8 cellular contexts compared by ENCODE assay signal in genomic region chr6:147507162-147508072, GRCh38. TPM values are rescaled to one million over a fixed set of nuclear protein-coding genes. Genes with fewer than 3 reads are reported as not detected.
A peak's percentile ranks its signal among the peaks of the same experiment; 100 is the strongest.
DNase-seq lines count a peak whose midpoint lies in the region; ATAC-seq, FAIRE-seq and TF ChIP-seq lines count a peak whose summit lies in the region.

No MANE protein-coding gene starts in this region.

- no peaks in the 10 kb centered on the region for H3K36me3 ChIP-seq in HepG2 (replicated peaks in 1 of 2; ENCODE audit: control insufficient read depth in 1 of 2, insufficient read depth in 2 of 2, low read length in 2 of 2)
- H3K36me3 ChIP-seq in tibial artery = no peaks in the 10 kb centered on the region

- no peaks in the 10 kb centered on the region for H3K79me2 ChIP-seq in HepG2 (ENCODE audit: insufficient read depth, low read length)

- ATAC-seq in HepG2 = peak; percentile 54

- no peak overlapping the region for H3K9ac ChIP-seq in HepG2 (ENCODE audit: insufficient read depth, low read depth, low read length)

- TF ChIP-seq POLR2A in HepG2 (IDR thresholded peaks at IDR 0.05; ENCODE audit: insufficient read depth in 1 of 2, low read depth in 2 of 2, low read length in 2 of 2) = no peak

- POLR2A ChIA-PET in HepG2 (lab: Yijun Ruan, JAX) = interaction anchor here (0.5 to 0.7 kb wide), 2 partner anchors 73 to 961 kb away, joined by 3 read pairs; no protein-coding TSS in a partner anchor

- WGBS in HepG2 (ENCODE audit: low lambda C conversion rate) = 5% methylated on average over 21 of the region's 57 CpGs

- intact Hi-C loops in HepG2 (cut with micrococcal nuclease; ENCODE audit: unreplicated experiment) = loop anchor here (5.0 kb wide), 1 partner anchor 955 kb away; no protein-coding TSS in a partner anchor
- intact Hi-C loops in tibial artery (cut with DNase I; ENCODE audit: low total_unique reads) = loop anchor here (5.0 kb wide), 1 partner anchor 660 kb away; no protein-coding TSS in a partner anchor

- H3K9me3 ChIP-seq in HepG2 (ENCODE audit: low read length) (no peaks in the 10 kb centered on the region), tibial artery (no peaks in the 10 kb centered on the region)

- peak; percentile 60 for DNase-seq in activated CD8-positive, alpha-beta memory T cell treated with anti-CD3 and anti-CD28 coated beads for 24 hours
- DNase-seq in activated CD8-positive, alpha-beta memory T cell treated with anti-CD3 and anti-CD28 coated beads, Interleukin-2, amount 50 U/mL, for 4 hours = no peak
- peak; percentile 19 to 75 for DNase-seq in NCI-H526 (lab: John Stamatoyannopoulos, UW)
- DNase-seq in cardiac fibroblast (ENCODE audit: low read depth in 2 of 2) = peak; percentile 3 to 7
- no peak for DNase-seq in HepG2 (ENCODE audit: low spot score)
- DNase-seq in tibial artery = peak in 1 of 2 donors; percentile 20
- no peak for DNase-seq in SIG-M5 (lab: John Stamatoyannopoulos, UW)
- no peak for DNase-seq in activated effector memory CD4-positive, alpha-beta T cell treated with anti-CD3 and anti-CD28 coated beads, Interleukin-2, amount 50 U/mL, for 16 hours

- peak overlapping the region; percentile 68 for H3K4me2 ChIP-seq in HepG2 (ENCODE audit: low read depth, low read length)

- H3K4me1 ChIP-seq in HepG2 (ENCODE audit: insufficient read depth, low read length) (peaks cover 37% of the 10 kb centered on the region), tibial artery (peaks cover 0 to 38% (median 17%) of the 10 kb centered on the region in 4 donors)

- TF ChIP-seq RAD21 in HepG2 (CRISPR knock-in tag; IDR thresholded peaks at IDR 0.05) = no peak

- no peak for FAIRE-seq in HepG2 (lab: Jason Lieb, UNC)

- no peaks in the 10 kb centered on the region; the same call in 1 of the 2 replicates for H4K20me1 ChIP-seq in HepG2 (ENCODE audit: insufficient read depth, low read length)

- no peak for TF ChIP-seq EP300 in HepG2 (IDR thresholded peaks at IDR 0.05; ENCODE audit: low read depth in 2 of 2, low read length in 2 of 2)
- no peak for TF ChIP-seq EP300 in HepG2 (CRISPR knock-in tag; IDR thresholded peaks at IDR 0.05; ENCODE audit: borderline replicate concordance)

- no peak overlapping the region for H2AFZ ChIP-seq in HepG2 (ENCODE audit: low read length)

- BruUV-seq in HepG2 (replicated peaks; lab: Mats Ljungman, UMichigan) = no TSS peak

- TF ChIP-seq CTCF in cardiac fibroblast (IDR thresholded peaks at IDR 0.05; ENCODE audit: low read depth, low read length) (no peak), HepG2 (CRISPR knock-in tag; IDR thresholded peaks at IDR 0.05) (no peak), tibial artery (IDR thresholded peaks at IDR 0.05) (no peak)

- H3K4me3 ChIP-seq in cardiac fibroblast (replicated peaks in 1 of 2; ENCODE audit: low read depth in 2 of 2, low read length in 2 of 2) (peak overlapping the region; percentile 59 to 68), HepG2 (replicated peaks in 1 of 3; ENCODE audit: insufficient read depth in 1 of 3, low read depth in 2 of 3, low read length in 3 of 3) (peak overlapping the region; percentile 41 to 69 (median 46); a peak in 5 of 6 replicates), tibial artery (peak overlapping the region; percentile 61 to 82)

- CTCF ChIA-PET in HepG2 (lab: Yijun Ruan, JAX; ENCODE audit: low intra/inter-chr PET ratio, low total read pairs) = interaction anchor here (1.3 to 2.1 kb wide), 2 partner anchors 463 to 659 kb away, joined by 7 to 24 read pairs; no protein-coding TSS in a partner anchor

- H3K27ac ChIP-seq in HepG2 (ENCODE audit: extremely low read length, insufficient read depth, low read length) (no peak overlapping the region), tibial artery (peak overlapping the region; percentile 69 to 71)

- H3K27me3 ChIP-seq in HepG2 (ENCODE audit: control insufficient read depth in 1 of 2, insufficient read depth in 2 of 2, low read length in 2 of 2) (peaks cover 10 to 46% of the 10 kb centered on the region in 2 experiments), tibial artery (no peaks in the 10 kb centered on the region)

- in situ Hi-C loops in HepG2 (cut with HindIII; ENCODE audit: extremely low pct_ligation_motif_present, low pct_unique_long_range_greater_than_20kb) = loop anchor here (5.0 to 10.0 kb wide), 3 partner anchors 467 to 955 kb away; no protein-coding TSS in a partner anchor

TF ChIP-seq in HepG2, 621 proteins besides CTCF, POLR2A, EP300 and RAD21 (continues in another document):
- TF ChIP-seq SOX6 (IDR thresholded peaks at IDR 0.05) (no peak), SOX6 (CRISPR knock-in tag; IDR thresholded peaks at IDR 0.05) (no peak), ZNF362 (CRISPR knock-in tag; IDR thresholded peaks at IDR 0.05; ENCODE audit: borderline replicate concordance) (no peak), ZNF224 (CRISPR knock-in tag; IDR thresholded peaks at IDR 0.05) (no peak), EEA1 (CRISPR knock-in tag; IDR thresholded peaks at IDR 0.05; ENCODE audit: borderline replicate concordance) (0 out of 2 replicates have a peak, but pooled peaks have one; percentile 55), ZNF672 (CRISPR knock-in tag; IDR thresholded peaks at IDR 0.05) (no peak), ZSCAN5A (CRISPR knock-in tag; IDR thresholded peaks at IDR 0.05; ENCODE audit: borderline replicate concordance) (no peak), ZNF790 (CRISPR knock-in tag; IDR thresholded peaks at IDR 0.05; ENCODE audit: borderline replicate concordance) (no peak), ZNF800 (CRISPR knock-in tag; IDR thresholded peaks at IDR 0.05) (0 out of 2 replicates have a peak, but pooled peaks have one; percentile 62), ETV5 (CRISPR knock-in tag; IDR thresholded peaks at IDR 0.05; ENCODE audit: borderline replicate concordance) (no peak), ZNF326 (CRISPR knock-in tag; IDR thresholded peaks at IDR 0.05; ENCODE audit: borderline replicate concordance) (no peak), ZNF468 (CRISPR knock-in tag; IDR thresholded peaks at IDR 0.05) (no peak), SIN3B (IDR thresholded peaks at IDR 0.05; ENCODE audit: low read length) (no peak)

RNA-seq across cellular contexts. Expression of gene SAMD5, which starts 1.1 kb away (rescaled TPM):
- 0.02 and 0.04 TPM in 2 replicates for total RNA-seq in HepG2 (2016; rRNA removed; fragmentation: Illumina TruSeq; extraction: Trizol)
- total RNA-seq in HepG2 (2016; cell fraction: cytosol; rRNA removed; fragmentation: Illumina TruSeq; extraction: Trizol; ENCODE audit: low read depth) = not detected in 2 replicates
- 0.04 TPM in 1 of 2 replicates, not detected in the other for total RNA-seq in HepG2 (2016; cell fraction: insoluble cytoplasmic fraction; rRNA removed; fragmentation: Illumina TruSeq; extraction: Trizol)
- total RNA-seq in HepG2 (2016; cell fraction: membrane; rRNA removed; fragmentation: Illumina TruSeq; extraction: Trizol) = not detected in 2 replicates
- not detected in 2 replicates for total RNA-seq in HepG2 (2016; cell fraction: nucleus; rRNA removed; fragmentation: Illumina TruSeq; extraction: Trizol)
- 0.04 and 0.07 TPM in 2 replicates for polyA plus RNA-seq in HepG2 (2011; rRNA removed)
- polyA plus RNA-seq in HepG2 (2011; cell fraction: cytosol; rRNA removed) = 0.01 and 0.03 TPM in 2 replicates
- polyA plus RNA-seq in HepG2 (2011; cell fraction: nucleus; rRNA removed) = 0.02 and 0.03 TPM in 2 replicates
- 0.03 TPM in 1 of 2 replicates, not detected in the other for polyA plus RNA-seq in HepG2 (2012)
- not detected in 2 replicates for polyA plus RNA-seq in HepG2 (2016; cell fraction: cytosol; fragmentation: Illumina TruSeq; extraction: Trizol; ENCODE audit: low read depth)
- polyA plus RNA-seq in HepG2 (2016; cell fraction: insoluble cytoplasmic fraction; fragmentation: Illumina TruSeq; extraction: Trizol; ENCODE audit: low read depth) = not detected in 2 replicates
- not detected in 2 replicates for polyA plus RNA-seq in HepG2 (2016; cell fraction: membrane; fragmentation: Illumina TruSeq; extraction: Trizol; ENCODE audit: low read depth)
- polyA plus RNA-seq in HepG2 (2016; cell fraction: nucleus; fragmentation: Illumina TruSeq; extraction: Trizol; ENCODE audit: insufficient read depth, low read depth) = not detected in 2 replicates
- polyA minus RNA-seq in HepG2 (2011; rRNA and poly(A)+ RNA removed; ENCODE audit: low replicate concordance) = 0.02 TPM in 1 of 2 replicates, not detected in the other
- not detected in 2 replicates for polyA minus RNA-seq in HepG2 (2011; cell fraction: cytosol; rRNA and poly(A)+ RNA removed)
- 0.12 and 0.13 TPM in 2 replicates for polyA minus RNA-seq in HepG2 (2011; cell fraction: nucleus; rRNA and poly(A)+ RNA removed)

Comparison
In these comparisons a context has a peak if more than half of its experiments do, and no peak if none do; other contexts are left out.
1. DNase-seq: peak in activated CD8-positive, alpha-beta memory T cell treated with anti-CD3 and anti-CD28 coated beads for 24 hours (single experiment), NCI-H526 (2 of 2) and cardiac fibroblast (2 of 2); none in activated CD8-positive, alpha-beta memory T cell treated with anti-CD3 and anti-CD28 coated beads, Interleukin-2, amount 50 U/mL, for 4 hours (single experiment), HepG2 (single experiment), SIG-M5 (single experiment) and activated effector memory CD4-positive, alpha-beta T cell treated with anti-CD3 and anti-CD28 coated beads, Interleukin-2, amount 50 U/mL, for 16 hours (single experiment).
2. Peak in every context shown above with its lines, with median percentiles within 50 percentile points of each other: H3K4me3 ChIP-seq.